In the genomic region with DNA sequence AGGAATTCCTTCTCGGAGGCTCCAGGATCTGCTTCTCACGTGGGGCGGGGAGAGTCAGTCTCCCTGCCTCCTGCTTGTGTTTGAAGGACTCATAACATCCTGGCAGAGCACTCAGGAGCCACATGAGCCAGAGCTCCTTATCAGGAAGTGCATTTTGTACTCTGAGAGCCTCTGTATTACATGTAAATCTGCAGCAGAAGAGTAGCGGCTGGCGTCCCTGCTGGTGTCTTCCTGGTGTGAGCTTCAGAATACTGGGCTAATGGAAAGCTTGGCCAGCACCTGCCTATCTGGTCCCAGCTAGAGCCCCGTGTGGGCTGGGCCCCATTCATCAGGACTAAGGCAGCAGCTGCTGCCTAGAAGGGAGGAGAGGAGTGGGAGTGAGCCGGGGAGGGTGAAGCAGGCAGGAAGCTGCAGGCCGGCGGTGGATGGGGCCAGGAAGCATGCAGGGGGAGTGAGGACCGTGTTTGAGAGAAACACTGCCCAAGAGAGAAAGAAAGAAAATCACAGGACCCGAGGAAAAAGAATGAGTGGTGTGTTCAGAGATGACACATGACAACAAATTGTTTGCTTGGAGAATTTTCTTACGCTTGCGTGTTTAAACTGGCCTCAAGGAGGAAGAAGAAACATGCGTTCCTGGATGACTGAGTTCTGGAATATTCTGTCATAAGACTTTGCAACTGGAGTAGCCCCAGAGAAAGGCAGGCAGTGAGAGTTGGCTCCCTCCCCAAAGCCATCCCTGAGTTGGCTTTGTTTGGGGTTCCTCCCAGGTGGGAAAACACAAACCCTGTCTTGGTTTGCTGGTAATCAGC, we compare ENCODE assay signal across 8 cellular contexts. TPM values are rescaled to one million over a fixed set of nuclear protein-coding genes. Genes with fewer than 3 reads are reported as not detected.
A peak's percentile ranks its signal among the peaks of the same experiment; 100 is the strongest.
DNase-seq lines count a peak whose midpoint lies in the region; ATAC-seq and TF ChIP-seq lines count a peak whose summit lies in the region.
"Not testable (repeated sequence)": the region's sequence is repeated elsewhere in the genome, so short reads cannot be mapped to it uniquely, and the experiment has no call there.

No MANE protein-coding gene starts in this region.

- not testable (repeated sequence) for H3K36me3 Mint-ChIP-seq in Caco-2 (ENCODE audit: insufficient read depth, unreplicated experiment); activated naive CD8-positive, alpha-beta T cell treated with anti-CD3 and anti-CD28 coated beads, Interleukin-2, amount 10 ng/mL, durations not matched to agents 7 days and 5 days; stimulated activated naive B cell treated with anti-CD40 and anti-IgM and Interleukin-4, amounts not matched to agents 10 μg/mL and 1 μg/mL and 100 μg/mL, for 72 hours

- DNase-seq in Caco-2: peak; percentile 31 to 61
- peak; percentile 24 for DNase-seq in NCI-H748 (lab: John Stamatoyannopoulos, UW; ENCODE audit: unreplicated experiment)
- not testable (repeated sequence) for DNase-seq in activated naive CD8-positive, alpha-beta T cell treated with anti-CD3 and anti-CD28 coated beads, Interleukin-2, amount 10 ng/mL, durations not matched to agents 7 days and 5 days; stimulated activated naive B cell treated with anti-CD40 and anti-IgM and Interleukin-4, amounts not matched to agents 10 μg/mL and 1 μg/mL and 100 μg/mL, for 72 hours
- peak; percentile 57 for DNase-seq in fibroblast of peridontal ligament (ENCODE audit: extremely low read depth)
- DNase-seq in mucosa of descending colon: peak; percentile 66 to 77 (median 68)

- not testable (repeated sequence) for TF ChIP-seq CTCF in Caco-2 (IDR thresholded peaks at IDR 0.05; ENCODE audit: insufficient read depth in 1 of 2, low read depth in 1 of 2, low read length in 1 of 2, severe bottlenecking in 1 of 2, unreplicated experiment in 1 of 2); mucosa of descending colon (IDR thresholded peaks at IDR 0.05)

- not testable (repeated sequence) for H3K4me3 ChIP-seq in Caco-2 (ENCODE audit: low read depth, low read length); mucosa of descending colon

- POLR2A ChIA-PET in Caco-2 (lab: Charles Lee); activated naive CD8-positive, alpha-beta T cell treated with anti-CD3 and anti-CD28 coated beads, Interleukin-2, amount 10 ng/mL, durations not matched to agents 7 days and 5 days (lab: Charles Lee): not testable (repeated sequence)

- H3K4me1 Mint-ChIP-seq in Caco-2 (ENCODE audit: low read depth, unreplicated experiment); activated naive CD8-positive, alpha-beta T cell treated with anti-CD3 and anti-CD28 coated beads, Interleukin-2, amount 10 ng/mL, durations not matched to agents 7 days and 5 days; stimulated activated naive B cell treated with anti-CD40 and anti-IgM and Interleukin-4, amounts not matched to agents 10 μg/mL and 1 μg/mL and 100 μg/mL, for 72 hours: not testable (repeated sequence)

- H3K27me3 ChIP-seq in Caco-2 (replicated peaks; ENCODE audit: control insufficient read depth, insufficient read depth, low read length): not testable (repeated sequence)

- not testable (repeated sequence) for H3K4me1 ChIP-seq in Caco-2
- peaks cover 12% of the 10 kb centered on the region for H3K4me1 ChIP-seq in mucosa of descending colon (ENCODE audit: low read depth)

- not testable (repeated sequence) for H3K27ac Mint-ChIP-seq in Caco-2 (ENCODE audit: unreplicated experiment); activated naive CD8-positive, alpha-beta T cell treated with anti-CD3 and anti-CD28 coated beads, Interleukin-2, amount 10 ng/mL, durations not matched to agents 7 days and 5 days; stimulated activated naive B cell treated with anti-CD40 and anti-IgM and Interleukin-4, amounts not matched to agents 10 μg/mL and 1 μg/mL and 100 μg/mL, for 72 hours

- CTCF ChIA-PET in Caco-2 (lab: Charles Lee): not testable (repeated sequence)

- not testable (repeated sequence) for H3K27me3 Mint-ChIP-seq in Caco-2 (ENCODE audit: insufficient read depth, unreplicated experiment)
- H3K27me3 Mint-ChIP-seq in activated naive CD8-positive, alpha-beta T cell treated with anti-CD3 and anti-CD28 coated beads, Interleukin-2, amount 10 ng/mL, durations not matched to agents 7 days and 5 days: peaks cover 36% of the 10 kb centered on the region
- peaks cover 14 to 26% of the 10 kb centered on the region in 2 donors for H3K27me3 Mint-ChIP-seq in stimulated activated naive B cell treated with anti-CD40 and anti-IgM and Interleukin-4, amounts not matched to agents 10 μg/mL and 1 μg/mL and 100 μg/mL, for 72 hours

- ATAC-seq in GM21528 (IDR thresholded peaks at IDR 0.05; ENCODE audit: low FRiP score, unreplicated experiment) (peak; percentile 55), HG03565 (IDR thresholded peaks at IDR 0.05; ENCODE audit: unreplicated experiment) (peak; percentile 53), mucosa of descending colon (peak; percentile 95)
- ATAC-seq in activated naive CD8-positive, alpha-beta T cell treated with anti-CD3 and anti-CD28 coated beads, Interleukin-2, amount 10 ng/mL, durations not matched to agents 7 days and 5 days (ENCODE audit: low read depth): peak; percentile 70
- peak; percentile 45 to 49 for ATAC-seq in stimulated activated naive B cell treated with anti-CD40 and anti-IgM and Interleukin-4, amounts not matched to agents 10 μg/mL and 1 μg/mL and 100 μg/mL, for 72 hours (replicated peaks)

- not testable (repeated sequence) for H3K9me3 Mint-ChIP-seq in Caco-2 (ENCODE audit: unreplicated experiment); activated naive CD8-positive, alpha-beta T cell treated with anti-CD3 and anti-CD28 coated beads, Interleukin-2, amount 10 ng/mL, durations not matched to agents 7 days and 5 days; stimulated activated naive B cell treated with anti-CD40 and anti-IgM and Interleukin-4, amounts not matched to agents 10 μg/mL and 1 μg/mL and 100 μg/mL, for 72 hours

- peak overlapping the region; percentile 19 for H3K4me3 Mint-ChIP-seq in Caco-2 (ENCODE audit: unreplicated experiment)
- H3K4me3 Mint-ChIP-seq in activated naive CD8-positive, alpha-beta T cell treated with anti-CD3 and anti-CD28 coated beads, Interleukin-2, amount 10 ng/mL, durations not matched to agents 7 days and 5 days: peak overlapping the region; percentile 46
- peak overlapping the region in 1 of 2 donors; percentile 73 for H3K4me3 Mint-ChIP-seq in stimulated activated naive B cell treated with anti-CD40 and anti-IgM and Interleukin-4, amounts not matched to agents 10 μg/mL and 1 μg/mL and 100 μg/mL, for 72 hours

- not testable (repeated sequence) for H3K36me3 ChIP-seq in Caco-2 (ENCODE audit: control insufficient read depth, insufficient read depth, low read length); mucosa of descending colon (ENCODE audit: low read depth)

- not testable (repeated sequence) for BruUV-seq in Caco-2 (replicated peaks; lab: Mats Ljungman, UMichigan)

- intact Hi-C loops in Caco-2 (cut with micrococcal nuclease; ENCODE audit: unreplicated experiment); mucosa of descending colon (cut with DNase I, micrococcal nuclease): not testable (repeated sequence)

- H3K9me3 ChIP-seq in Caco-2, mucosa of descending colon: not testable (repeated sequence)

RNA-seq across cellular contexts. Expression of gene FKBP9, which starts 41.3 kb away (rescaled TPM):
- total RNA-seq in Caco-2 (2022) (74.3 and 82.6 TPM in 2 replicates), mucosa of descending colon (10 to 100 TPM; 87.8 to 99.7 (median 98.8) TPM)
- total RNA-seq in activated naive CD8-positive, alpha-beta T cell treated with anti-CD3 and anti-CD28 coated beads, Interleukin-2, amount 10 ng/mL, durations not matched to agents 7 days and 5 days: under 1 TPM; 0.37 to 0.83 TPM

Comparison
In these comparisons a context has a peak if more than half of its experiments do, and no peak if none do; other contexts are left out.
1. RNA of gene FKBP9, which starts 41.3 kb away (total RNA-seq): 87.8 to 99.7 TPM in mucosa of descending colon and 74.3 to 82.6 TPM in Caco-2; 0.37 to 0.83 TPM in activated naive CD8-positive, alpha-beta T cell treated with anti-CD3 and anti-CD28 coated beads, Interleukin-2, amount 10 ng/mL, durations not matched to agents 7 days and 5 days; every median in the first group is over 10 times any median in the second.
2. Peak in every context shown above with its lines, with median percentiles within 50 percentile points of each other: ATAC-seq.